ENCODE assay signal across 18 cellular contexts in genomic region chr9:108637340-108637739, GRCh38.
"Had no signal": no experiment of that assay in that cellular context is flagged by ENCODE, and none has a peak within 500 bp of the region (broad histone marks: within the 10 kb centered on the region; RNA-seq: fewer than 3 reads in every experiment).

No MANE protein-coding gene starts in this region.

- H3K4me1 ChIP-seq: left ventricle myocardium inferior, stomach, transverse colon had no signal

- H3K36me3 ChIP-seq: left ventricle myocardium inferior, stomach, transverse colon had no signal

- H3K27ac ChIP-seq: left ventricle myocardium inferior, stomach, transverse colon had no signal

- ATAC-seq: activated naive CD8-positive, alpha-beta T cell treated with anti-CD3 and anti-CD28 coated beads, Interleukin-2, amount 50 U/mL, for 24 hours; natural killer cell treated with Interleukin-12 subunit alpha and Interleukin-12 subunit beta and Interleukin-15 and Interleukin-18, amount 100 ng/mL, for 72 hours; sciatic nerve; stimulated activated memory B cell treated with anti-CD40 and anti-IgM and Interleukin-4, amounts not matched to agents 10 μg/mL and 1 μg/mL and 100 μg/mL, for 72 hours; T-helper 17 cell had no signal

- H3K27me3 ChIP-seq: stomach, transverse colon had no signal

- H3K9me3 ChIP-seq: left ventricle myocardium inferior, stomach, transverse colon had no signal

- H3K4me3 ChIP-seq: left ventricle myocardium inferior, stomach, transverse colon had no signal

- DNase-seq: activated CD4-positive, alpha-beta memory T cell treated with anti-CD3 and anti-CD28 coated beads for 36 hours; activated CD4-positive, alpha-beta T cell treated with anti-CD3 and anti-CD28 coated beads for 48 hours; activated CD4-positive, CD25-positive, alpha-beta regulatory T cell; activated effector memory CD4-positive, alpha-beta T cell treated with anti-CD3 and anti-CD28 coated beads, Interleukin-2, amount 50 U/mL, for 16 hours; activated naive CD4-positive, alpha-beta T cell treated with anti-CD3 and anti-CD28 coated beads, Interleukin-2, amount 50 U/mL, for 16 hours; activated naive CD8-positive, alpha-beta T cell treated with anti-CD3 and anti-CD28 coated beads, Interleukin-2, amount 50 U/mL, for 24 hours; anterior cingulate cortex; left ventricle myocardium inferior; occipital lobe; posterior cingulate gyrus; small intestine; stimulated activated CD4-positive, alpha-beta T cell treated with anti-CD3 and anti-CD28 coated beads, Interleukin-15, amount 100 ng/mL, for 24 hours; stomach; T-helper 17 cell; transverse colon had no signal
